23 cellular contexts compared by ENCODE assay signal in the genomic region with DNA sequence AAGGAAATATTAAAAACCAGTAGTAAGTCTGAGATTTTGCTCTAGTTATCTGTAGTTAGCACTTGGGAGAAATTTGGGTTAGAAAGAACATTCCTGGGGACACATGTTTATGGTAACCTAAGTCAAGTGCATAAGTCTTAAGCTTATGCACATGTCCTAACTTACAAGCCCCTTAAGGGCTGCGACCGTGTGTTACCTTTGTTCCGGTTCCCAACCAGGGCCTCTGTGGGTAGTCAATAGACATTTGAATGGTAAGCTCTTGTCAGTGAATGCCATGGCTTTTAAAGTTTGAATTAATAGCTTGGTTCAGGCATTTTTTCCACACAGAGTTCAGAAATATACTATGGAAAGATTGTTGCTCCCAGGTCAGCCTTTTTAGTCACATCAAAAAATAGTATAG.
"Had no signal": no experiment of that assay in that cellular context is flagged by ENCODE, and none has a peak within 500 bp of the region (broad histone marks: within the 10 kb centered on the region; RNA-seq: fewer than 3 reads in every experiment).

No MANE protein-coding gene starts in this region.

- H3K4me1 ChIP-seq: left lung, psoas muscle, sigmoid colon, testis, tibial artery had no signal

- H3K4me3 ChIP-seq: dorsolateral prefrontal cortex, left lung, ovary, psoas muscle, sigmoid colon, testis, tibial artery had no signal

- ATAC-seq: left cardiac atrium; left lung; naive thymus-derived CD4-positive, alpha-beta T cell; psoas muscle; right cardiac atrium; stimulated activated effector memory CD8-positive, alpha-beta T cell treated with anti-CD3 and anti-CD28 coated beads, Interleukin-12 subunit alpha, Interleukin-12 subunit beta, amount 100 ng/mL, for 72 hours had no signal

- H3K27me3 Mint-ChIP-seq: type B pancreatic cell had no signal

- H3K4me1 Mint-ChIP-seq: naive thymus-derived CD4-positive, alpha-beta T cell; nephron; stimulated activated effector memory CD8-positive, alpha-beta T cell treated with anti-CD3 and anti-CD28 coated beads, Interleukin-12 subunit alpha, Interleukin-12 subunit beta, amount 100 ng/mL, for 72 hours had no signal

- H3K27ac Mint-ChIP-seq: naive thymus-derived CD4-positive, alpha-beta T cell; nephron; stimulated activated effector memory CD8-positive, alpha-beta T cell treated with anti-CD3 and anti-CD28 coated beads, Interleukin-12 subunit alpha, Interleukin-12 subunit beta, amount 100 ng/mL, for 72 hours; type B pancreatic cell had no signal

- H3K36me3 ChIP-seq: left lung, ovary, sigmoid colon, tibial artery had no signal

- H3K9me3 ChIP-seq: ovary, testis, tibial artery had no signal

- H3K27ac ChIP-seq: dorsolateral prefrontal cortex, left lung, ovary, psoas muscle, sigmoid colon, testis, tibial artery had no signal

- H3K27me3 ChIP-seq: dorsolateral prefrontal cortex, left lung, ovary, sigmoid colon, testis, tibial artery had no signal

- H3K4me3 Mint-ChIP-seq: naive thymus-derived CD4-positive, alpha-beta T cell; nephron; stimulated activated effector memory CD8-positive, alpha-beta T cell treated with anti-CD3 and anti-CD28 coated beads, Interleukin-12 subunit alpha, Interleukin-12 subunit beta, amount 100 ng/mL, for 72 hours; type B pancreatic cell had no signal

- H3K36me3 Mint-ChIP-seq: naive thymus-derived CD4-positive, alpha-beta T cell; stimulated activated effector memory CD8-positive, alpha-beta T cell treated with anti-CD3 and anti-CD28 coated beads, Interleukin-12 subunit alpha, Interleukin-12 subunit beta, amount 100 ng/mL, for 72 hours; type B pancreatic cell had no signal

- DNase-seq: dorsolateral prefrontal cortex; effector CD4-positive, alpha-beta T cell; hypothalamus; left cardiac atrium; left lung; mammary epithelial cell; mesendoderm; midbrain; naive thymus-derived CD4-positive, alpha-beta T cell; occipital lobe; ovary; psoas muscle; sigmoid colon; stimulated activated CD4-positive, alpha-beta T cell treated with anti-CD3 and anti-CD28 coated beads, Interleukin-2, amount 100 ng/mL, for 24 hours; stimulated activated CD4-positive, alpha-beta T cell treated with anti-CD3 and anti-CD28 coated beads, Interleukin-4, amount 100 ng/mL, for 24 hours; stimulated activated naive CD4-positive, alpha-beta T cell treated with Interleukin-2 at 50 U/mL for 16 hours; substantia nigra; testis; tibial artery had no signal
